In genomic region chr1:204251926-204252689, GRCh38 we compare ENCODE assay signal across 24 cellular contexts. TPM values are rescaled to one million over a fixed set of nuclear protein-coding genes. Genes with fewer than 3 reads are reported as not detected.
A peak's percentile ranks its signal among the peaks of the same experiment; 100 is the strongest.
DNase-seq lines count a peak whose midpoint lies in the region; ATAC-seq and TF ChIP-seq lines count a peak whose summit lies in the region.
"Had no signal": no experiment of that assay in that cellular context is flagged by ENCODE, and none has a peak within 500 bp of the region (broad histone marks: within the 10 kb centered on the region; RNA-seq: fewer than 3 reads in every experiment).

No MANE protein-coding gene starts in this region.

- H2AK5ac ChIP-seq in neuronal stem cell (ENCODE audit: low read depth, low read length): no peak overlapping the region

- H3K9me3 ChIP-seq in liver (ENCODE audit: control insufficient read depth in 4 of 4, low read length in 3 of 4) (no peaks in the 10 kb centered on the region), right lobe of liver (no peaks in the 10 kb centered on the region), neuronal stem cell (replicated peaks in 1 of 2; ENCODE audit: control insufficient read depth in 2 of 2, insufficient read depth in 1 of 2, low read depth in 1 of 2, low read length in 2 of 2) (no peaks in the 10 kb centered on the region), suprapubic skin (no peaks in the 10 kb centered on the region)
- H3K9me3 ChIP-seq: BE2C; BLaER1 treated with 17β-estradiol and CSF1 and Interleukin-3, amounts not matched to agents 10 nM and 100 nM had no signal

- peak overlapping the region; percentile 27 for H2BK5ac ChIP-seq in neuronal stem cell (ENCODE audit: low read length)

- TF ChIP-seq POLR2A in right lobe of liver (IDR thresholded peaks at IDR 0.05) (no peak), suprapubic skin (IDR thresholded peaks at IDR 0.05) (no peak)

- H3K27me3 Mint-ChIP-seq in type B pancreatic cell: no peaks in the 10 kb centered on the region
- H3K27me3 Mint-ChIP-seq: CD4-positive, alpha-beta T cell had no signal

- DNase-seq in right lobe of liver (no peak), fibroblast of the aortic adventitia (ENCODE audit: low read depth) (peak; percentile 5), neuronal stem cell (ENCODE audit: low spot score) (no peak), type B pancreatic cell (ENCODE audit: extremely low spot score, unreplicated experiment) (no peak), suprapubic skin (ENCODE audit: low spot score in 2 of 2) (no peak), AG20443 (ENCODE audit: low spot score) (no peak), hepatic stellate cell (ENCODE audit: low spot score) (no peak)
- DNase-seq: AML-193; BE2C; CD4-positive, alpha-beta T cell; CD8-positive, alpha-beta memory T cell; DMS 273 treated with DMSO at 0.1 percent for 48 hours; DMS79; EL; GDM1; GOT3; H7; HCEC 1CT had no signal

- peak overlapping the region; percentile 50 for H3K27ac Mint-ChIP-seq in type B pancreatic cell
- H3K27ac Mint-ChIP-seq: CD4-positive, alpha-beta T cell had no signal

- no peaks in the 10 kb centered on the region for H3K27me3 ChIP-seq in liver (ENCODE audit: control insufficient read depth in 4 of 4, insufficient read depth in 4 of 4, low read length in 3 of 4)
- no peaks in the 10 kb centered on the region for H3K27me3 ChIP-seq in right lobe of liver
- H3K27me3 ChIP-seq in neuronal stem cell (ENCODE audit: control insufficient read depth in 3 of 3, insufficient read depth in 3 of 3, low read depth in 1 of 3, low read length in 3 of 3): no peaks in the 10 kb centered on the region
- no peaks in the 10 kb centered on the region for H3K27me3 ChIP-seq in suprapubic skin
- H3K27me3 ChIP-seq: BE2C; BLaER1 treated with 17β-estradiol and CSF1 and Interleukin-3, amounts not matched to agents 10 nM and 100 nM had no signal

- no peak overlapping the region for H3K23ac ChIP-seq in neuronal stem cell (ENCODE audit: low read depth, low read length, poor library complexity)

- H3K36me3 ChIP-seq in liver (ENCODE audit: control insufficient read depth in 4 of 4, insufficient read depth in 3 of 4, low read depth in 1 of 4, low read length in 3 of 4) (peaks cover 0 to 16% (median 11%) of the 10 kb centered on the region in 4 donors), right lobe of liver (peaks cover 0 to 26% (median 8%) of the 10 kb centered on the region in 4 donors), neuronal stem cell (replicated peaks in 1 of 2; ENCODE audit: control insufficient read depth in 2 of 2, insufficient read depth in 2 of 2, low read length in 2 of 2) (peaks cover 0 to 20% of the 10 kb centered on the region in 2 donors), suprapubic skin (peaks cover 6% of the 10 kb centered on the region)
- H3K36me3 ChIP-seq: BLaER1 treated with 17β-estradiol and CSF1 and Interleukin-3, amounts not matched to agents 10 nM and 100 nM had no signal

- H3K4me1 ChIP-seq in liver (ENCODE audit: control insufficient read depth in 4 of 4, insufficient read depth in 4 of 4, low read length in 3 of 4) (peaks cover 6 to 58% (median 43%) of the 10 kb centered on the region in 4 donors), right lobe of liver (peaks cover 0 to 45% (median 16%) of the 10 kb centered on the region in 4 donors), neuronal stem cell (ENCODE audit: control insufficient read depth in 2 of 2, insufficient read depth in 1 of 2, low read depth in 1 of 2, low read length in 2 of 2) (peaks cover 15 to 31% of the 10 kb centered on the region in 2 donors), suprapubic skin (peaks cover 16% of the 10 kb centered on the region)
- H3K4me1 ChIP-seq: BE2C had no signal

- H3K27ac ChIP-seq in liver (ENCODE audit: low read depth in 1 of 2, low read length in 2 of 2): peak overlapping the region; percentile 73 to 95
- no peak overlapping the region for H3K27ac ChIP-seq in right lobe of liver
- no peak overlapping the region for H3K27ac ChIP-seq in neuronal stem cell (replicated peaks; ENCODE audit: low read length)
- H3K27ac ChIP-seq in suprapubic skin: no peak overlapping the region
- H3K27ac ChIP-seq: 22Rv1; BLaER1 treated with 17β-estradiol and CSF1 and Interleukin-3, amounts not matched to agents 10 nM and 100 nM had no signal

- TF ChIP-seq CTCF in liver (IDR thresholded peaks at IDR 0.05; ENCODE audit: low read depth, low read length, missing input control) (no peak), right lobe of liver (IDR thresholded peaks at IDR 0.05) (no peak), fibroblast of the aortic adventitia (IDR thresholded peaks at IDR 0.05; ENCODE audit: insufficient read depth, low read length) (no peak), type B pancreatic cell (conservative IDR thresholded peaks at IDR 0.05) (no peak), suprapubic skin (IDR thresholded peaks at IDR 0.05) (no peak)

- H2BK15ac ChIP-seq in neuronal stem cell (ENCODE audit: low read length): no peak overlapping the region

- H3K9ac ChIP-seq in liver (ENCODE audit: low read depth in 1 of 2, low read length in 2 of 2) (no peak overlapping the region), neuronal stem cell (ENCODE audit: low read depth, low read length, poor library complexity) (no peak overlapping the region)
- H3K9ac ChIP-seq: BLaER1 treated with 17β-estradiol and CSF1 and Interleukin-3, amounts not matched to agents 10 nM and 100 nM had no signal

- no peak for ATAC-seq in right lobe of liver
- ATAC-seq: GM12878 had no signal

- no peak overlapping the region for H3K14ac ChIP-seq in neuronal stem cell (ENCODE audit: low read length)

- no peak overlapping the region for H3K4me3 Mint-ChIP-seq in type B pancreatic cell
- H3K4me3 Mint-ChIP-seq: CD14-positive monocyte; CD4-positive, alpha-beta T cell; CD8-positive, alpha-beta memory T cell had no signal

- peaks cover 12% of the 10 kb centered on the region for H3K36me3 Mint-ChIP-seq in type B pancreatic cell
- H3K36me3 Mint-ChIP-seq: CD14-positive monocyte; CD8-positive, alpha-beta memory T cell had no signal

- peaks cover 26% of the 10 kb centered on the region for H3K4me1 Mint-ChIP-seq in type B pancreatic cell (ENCODE audit: unreplicated experiment)
- H3K4me1 Mint-ChIP-seq: CD8-positive, alpha-beta memory T cell had no signal

- H4K8ac ChIP-seq in neuronal stem cell (ENCODE audit: low read depth, low read length): no peak overlapping the region

- H3K79me1 ChIP-seq in neuronal stem cell (ENCODE audit: low read depth, low read length): no peaks in the 10 kb centered on the region

- H3K18ac ChIP-seq in neuronal stem cell (ENCODE audit: low read length): no peak overlapping the region

- TF ChIP-seq EP300 in suprapubic skin (IDR thresholded peaks at IDR 0.05): no peak

- no peak overlapping the region for H3K4ac ChIP-seq in neuronal stem cell (ENCODE audit: low read length)

- H2BK120ac ChIP-seq in neuronal stem cell (ENCODE audit: low read depth, low read length): no peak overlapping the region

- WGBS in liver: 90% methylated on average over 6 of the region's 6 CpGs
- 84% methylated on average over 6 of the region's 6 CpGs for WGBS in right lobe of liver (ENCODE audit: insufficient coverage, low coverage, low lambda C conversion rate, missing lambda C conversion rate)
- no CpG with 5 or more reads among the region's 6 CpGs for WGBS in neuronal stem cell (ENCODE audit: extremely low coverage in 2 of 2, insufficient read length in 2 of 2, insufficient replicate concordance in 1 of 2), 2 donors
- WGBS in suprapubic skin: 87% methylated on average over 6 of the region's 6 CpGs

- H3K4me3 ChIP-seq in liver (ENCODE audit: low read depth in 1 of 3, low read length in 3 of 3) (no peak overlapping the region), right lobe of liver (no peak overlapping the region), fibroblast of the aortic adventitia (ENCODE audit: low read depth, low read length) (no peak overlapping the region), neuronal stem cell (ENCODE audit: low read length in 2 of 2) (no peak overlapping the region), suprapubic skin (no peak overlapping the region)
- H3K4me3 ChIP-seq: BLaER1 treated with 17β-estradiol and CSF1 and Interleukin-3, amounts not matched to agents 10 nM and 100 nM; GM12878 had no signal

- no peak overlapping the region for H2AFZ ChIP-seq in neuronal stem cell (ENCODE audit: low read length)

- H3K4me2 ChIP-seq in neuronal stem cell (ENCODE audit: insufficient read depth, low read length, poor library complexity, severe bottlenecking): no peak overlapping the region
- H3K4me2 ChIP-seq: BLaER1 treated with 17β-estradiol and CSF1 and Interleukin-3, amounts not matched to agents 10 nM and 100 nM had no signal

- no peak for TF ChIP-seq RAD21 in liver (IDR thresholded peaks at IDR 0.05)

- H2BK12ac ChIP-seq in neuronal stem cell (ENCODE audit: low read length): no peak overlapping the region

- H4K91ac ChIP-seq in neuronal stem cell (ENCODE audit: low read depth, low read length, poor library complexity): no peak overlapping the region

- H3K9me3 Mint-ChIP-seq in type B pancreatic cell: no peaks in the 10 kb centered on the region
- H3K9me3 Mint-ChIP-seq: CD14-positive monocyte; CD4-positive, alpha-beta T cell; CD8-positive, alpha-beta memory T cell had no signal

- intact Hi-C loops in right lobe of liver (cut with DNase I): no loop called here

TF ChIP-seq in liver, 16 proteins besides CTCF, POLR2A, EP300 and RAD21 (continues in another document):
- TF ChIP-seq HNF4G (IDR thresholded peaks at IDR 0.05): no peak

RNA-seq across cellular contexts. Expression of gene GOLT1A, which starts 38.3 kb away (rescaled TPM):
- total RNA-seq in liver: 10 to 100 TPM; 14.1 to 24.8 TPM
- polyA plus RNA-seq in liver: 100 to 1,000 TPM in 1 of 2 donors, 10 to 100 TPM in 1; 80.6 to 103 TPM
- total RNA-seq in right lobe of liver: 100 to 1,000 TPM in 1 of 6 experiments, 10 to 100 TPM in 5; 49.4 to 103 (median 74.5) TPM
- total RNA-seq in fibroblast of the aortic adventitia (ENCODE audit: low replicate concordance): not detected in 2 replicates
- polyA plus RNA-seq in neuronal stem cell (2013, experiment 1 of 2): 0.22 TPM
- polyA plus RNA-seq in neuronal stem cell (2013, experiment 2 of 2): 0.29 TPM
- 7.0 and 9.7 TPM in 2 replicates for total RNA-seq in type B pancreatic cell (ENCODE audit: low replicate concordance)
- total RNA-seq in suprapubic skin: not detected
- total RNA-seq: CD8-positive, alpha-beta memory T cell; GM12878 had no signal
- polyA plus RNA-seq: AG04450; CD14-positive monocyte; CD8-positive, alpha-beta memory T cell had no signal

RNA-seq across cellular contexts. Expression of gene KISS1, which starts 55.8 kb away (rescaled TPM):
- total RNA-seq in liver: under 1 TPM in 1 of 2 donors, not detected in 1; 0.50 TPM
- polyA plus RNA-seq in liver: 1 to 10 TPM in 1 of 2 donors, not detected in 1; 1.4 TPM
- total RNA-seq in right lobe of liver: 1 to 10 TPM in 1 of 6 experiments, under 1 TPM in 2, not detected in 3; 0.51 to 1.1 (median 0.72) TPM
- not detected in 2 replicates for total RNA-seq in fibroblast of the aortic adventitia (ENCODE audit: low replicate concordance)
- not detected for polyA plus RNA-seq in neuronal stem cell (2013, experiment 1 of 2)
- not detected for polyA plus RNA-seq in neuronal stem cell (2013, experiment 2 of 2)
- 0.48 and 0.55 TPM in 2 replicates for total RNA-seq in type B pancreatic cell (ENCODE audit: low replicate concordance)
- total RNA-seq in suprapubic skin: not detected
- total RNA-seq: CD4-positive, alpha-beta T cell; CD8-positive, alpha-beta memory T cell; GM12878; H7 had no signal
- polyA plus RNA-seq: CD14-positive monocyte; CD8-positive, alpha-beta memory T cell; GM12878 had no signal

Comparison
In these comparisons a context has a peak if more than half of its experiments do, and no peak if none do; other contexts are left out.
1. H3K27ac ChIP-seq: peak in liver (2 of 2); none in right lobe of liver (0 of 3), neuronal stem cell (single experiment) and suprapubic skin (single experiment).